In the genomic region with DNA sequence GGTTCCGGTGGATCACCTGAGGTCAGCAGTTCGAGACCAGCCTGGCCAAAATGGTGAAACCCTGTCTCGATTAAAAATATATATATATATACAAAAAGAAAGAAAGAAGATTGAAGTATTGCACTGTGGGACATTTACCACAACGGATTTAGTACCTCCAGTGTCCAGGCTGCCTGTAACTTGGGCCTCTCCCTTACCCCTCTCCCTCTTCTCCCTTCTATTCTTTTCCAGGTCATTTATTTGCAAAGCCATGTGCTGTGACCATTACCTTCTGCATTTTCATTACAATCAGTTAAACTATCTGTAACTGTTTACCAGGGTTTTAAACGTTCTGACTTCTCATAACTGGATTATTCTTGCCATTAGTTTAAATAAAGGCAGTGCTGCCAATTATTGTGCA, we compare ENCODE assay signal across 22 cellular contexts.
"Had no signal": no experiment of that assay in that cellular context is flagged by ENCODE, and none has a peak within 500 bp of the region (broad histone marks: within the 10 kb centered on the region; RNA-seq: fewer than 3 reads in every experiment).

No MANE protein-coding gene starts in this region.

- H3K9me3 ChIP-seq: left ventricle myocardium inferior, mucosa of descending colon, neutrophil, right atrium auricular region, right lobe of liver, tibial nerve, uterus had no signal

- H3K79me2 ChIP-seq: parathyroid adenoma had no signal

- H3K4me2 ChIP-seq: smooth muscle cell had no signal

- H3K9ac ChIP-seq: parathyroid adenoma had no signal

- H2AFZ ChIP-seq: parathyroid adenoma had no signal

- H3K27me3 ChIP-seq: neutrophil, right atrium auricular region, right lobe of liver, tibial nerve had no signal

- H3K36me3 ChIP-seq: left ventricle myocardium inferior, neutrophil, right atrium auricular region, right lobe of liver, tibial nerve, uterus had no signal

- DNase-seq: islet precursor cell; left ventricle myocardium inferior; midbrain; mucosa of descending colon; naive thymus-derived CD4-positive, alpha-beta T cell; occipital lobe; right lobe of liver; stimulated activated CD4-positive, alpha-beta T cell treated with anti-CD3 and anti-CD28 coated beads, Interleukin-1b, Interleukin-23, amount 100 ng/mL, for 48 hours; stimulated activated CD4-positive, alpha-beta T cell treated with anti-CD3 and anti-CD28 coated beads, Interleukin-2, amount 100 ng/mL, for 48 hours; stimulated activated CD4-positive, alpha-beta T cell treated with anti-CD3 and anti-CD28 coated beads, Interleukin-4, amount 100 ng/mL, for 4 hours; stimulated activated CD8-positive, alpha-beta memory T cell treated with anti-CD3 and anti-CD28 coated beads, Interleukin-4, amount 100 ng/mL, for 48 hours; stimulated activated naive CD4-positive, alpha-beta T cell treated with Interleukin-2 at 50 U/mL for 16 hours; stimulated activated naive CD8-positive, alpha-beta T cell treated with anti-CD3 and anti-CD28 coated beads, Interleukin-15, amount 100 ng/mL, for 72 hours; substantia nigra; uterus had no signal

- ATAC-seq: mucosa of descending colon; naive thymus-derived CD4-positive, alpha-beta T cell; right lobe of liver; stimulated activated memory B cell treated with anti-CD40 and anti-IgM and Interleukin-4, amounts not matched to agents 10 μg/mL and 1 μg/mL and 100 μg/mL, for 72 hours; stimulated activated naive CD8-positive, alpha-beta T cell treated with anti-CD3 and anti-CD28 coated beads, Interleukin-15, amount 100 ng/mL, for 72 hours had no signal

- H3K4me1 ChIP-seq: left ventricle myocardium inferior, parathyroid adenoma, right atrium auricular region, right lobe of liver, tibial nerve, uterus had no signal

- H3K4me3 ChIP-seq: left ventricle myocardium inferior, lung, mucosa of descending colon, right atrium auricular region, right lobe of liver, smooth muscle cell, tibial nerve, uterus had no signal

- H3K27ac ChIP-seq: left ventricle myocardium inferior, neutrophil, parathyroid adenoma, right atrium auricular region, right lobe of liver, tibial nerve, uterus had no signal
